Comparison of ENCODE assay signal across 10 cellular contexts in genomic region chr17:41734949-41735313, GRCh38. TPM values are rescaled to one million over a fixed set of nuclear protein-coding genes. Genes with fewer than 3 reads are reported as not detected.
DNase-seq lines count a peak whose midpoint lies in the region; ATAC-seq and TF ChIP-seq lines count a peak whose summit lies in the region.
"Had no signal": no experiment of that assay in that cellular context is flagged by ENCODE, and none has a peak within 500 bp of the region (broad histone marks: within the 10 kb centered on the region; RNA-seq: fewer than 3 reads in every experiment).

No MANE protein-coding gene starts in this region.

- DNase-seq in HCT116 (ENCODE audit: low read depth, low spot score) (no peak), NCI-H2196 treated with DMSO at 0.1 percent for 48 hours (lab: John Stamatoyannopoulos, UW; ENCODE audit: unreplicated experiment) (no peak), GM10248 (ENCODE audit: extremely low spot score) (no peak)
- no peak for DNase-seq in activated T-helper 1 cell treated with anti-CD3 and anti-CD28 coated beads, Interleukin-12 subunit alpha, Interleukin-12 subunit beta, Interleukin-2, Interleukin-4 antibody, amounts not matched to agents 30 ng/mL and 10 ng/mL and 1 ng/mL, durations not matched to agents 14 hours and 24 hours and 36 hours (ENCODE audit: low spot score)
- no peak for DNase-seq in natural killer cell treated with Interleukin-12 subunit alpha and Interleukin-12 subunit beta and Interleukin-15 and Interleukin-18, amount 100 ng/mL, for 72 hours (ENCODE audit: low spot score)
- DNase-seq: amniotic stem cell had no signal

- H4K20me1 ChIP-seq in HCT116 (ENCODE audit: insufficient read depth): no peaks in the 10 kb centered on the region

- no peaks in the 10 kb centered on the region for H3K36me3 Mint-ChIP-seq in activated T-helper 1 cell treated with anti-CD3 and anti-CD28 coated beads, Interleukin-12 subunit alpha, Interleukin-12 subunit beta, Interleukin-2, Interleukin-4 antibody, amounts not matched to agents 30 ng/mL and 10 ng/mL and 1 ng/mL, durations not matched to agents 14 hours and 24 hours and 36 hours (ENCODE audit: low read depth)
- H3K36me3 Mint-ChIP-seq in natural killer cell treated with Interleukin-12 subunit alpha and Interleukin-12 subunit beta and Interleukin-15 and Interleukin-18, amount 100 ng/mL, for 72 hours: no peaks in the 10 kb centered on the region

- TF ChIP-seq POLR2A in HCT116 (IDR thresholded peaks at IDR 0.05; ENCODE audit: borderline replicate concordance, extremely low read depth, insufficient read depth, insufficient read length): no peak

- no TSS peak for BruUV-seq in HCT116 (replicated peaks; lab: Mats Ljungman, UMichigan)

- TF ChIP-seq RAD21 in HCT116 (IDR thresholded peaks at IDR 0.05; ENCODE audit: low read depth): no peak

- H3K4me1 Mint-ChIP-seq in activated T-helper 1 cell treated with anti-CD3 and anti-CD28 coated beads, Interleukin-12 subunit alpha, Interleukin-12 subunit beta, Interleukin-2, Interleukin-4 antibody, amounts not matched to agents 30 ng/mL and 10 ng/mL and 1 ng/mL, durations not matched to agents 14 hours and 24 hours and 36 hours (ENCODE audit: low read depth): peaks cover 5% of the 10 kb centered on the region
- peaks cover 0 to 2% of the 10 kb centered on the region in 2 donors for H3K4me1 Mint-ChIP-seq in natural killer cell treated with Interleukin-12 subunit alpha and Interleukin-12 subunit beta and Interleukin-15 and Interleukin-18, amount 100 ng/mL, for 72 hours (ENCODE audit: low read depth in 2 of 2)

- peak overlapping the region; percentile 55 to 62 for H3K4me3 ChIP-seq in HCT116 (replicated peaks in 1 of 2; ENCODE audit: low read depth in 1 of 2, low read length in 2 of 2)
- H3K4me3 ChIP-seq in iPS-11a (ENCODE audit: low read depth, low read length): peak overlapping the region; percentile 48
- peak overlapping the region in 6 of 7 experiments; percentile 11 to 45 (median 32) for H3K4me3 ChIP-seq in skin epidermis

- ATAC-seq in HCT116: peak; percentile 33
- ATAC-seq in natural killer cell treated with Interleukin-12 subunit alpha and Interleukin-12 subunit beta and Interleukin-15 and Interleukin-18, amount 100 ng/mL, for 72 hours: no peak
- ATAC-seq in HG03280 (IDR thresholded peaks at IDR 0.05; ENCODE audit: unreplicated experiment): no peak

- intact Hi-C loops in HCT116 (cut with micrococcal nuclease): no loop called here
- intact Hi-C loops in activated T-helper 1 cell treated with anti-CD3 and anti-CD28 coated beads, Interleukin-12 subunit alpha, Interleukin-12 subunit beta, Interleukin-2, Interleukin-4 antibody, amounts not matched to agents 30 ng/mL and 10 ng/mL and 1 ng/mL, durations not matched to agents 14 hours and 24 hours and 36 hours (cut with micrococcal nuclease): loop anchor here (5.0 kb wide), 1 partner anchor 48 kb away; the partner anchor contains the start of gene EIF1

- POLR2A ChIA-PET in HCT116 (lab: Charles Lee): interaction anchor here (1.2 to 1.9 kb wide), 4 partner anchors 10 to 66 kb away, joined by 3 to 6 read pairs (median 4); partner anchors contain the start of gene JUP
- POLR2A ChIA-PET in GM10248 (lab: Yijun Ruan, JAX): no interaction called here

- H3K27me3 ChIP-seq in HCT116 (ENCODE audit: insufficient read depth, low read length): no peaks in the 10 kb centered on the region

- H3K4me2 ChIP-seq in HCT116 (ENCODE audit: low read length): peak overlapping the region; percentile 85

- peak overlapping the region; percentile 92 for H2AFZ ChIP-seq in HCT116 (ENCODE audit: low read depth, low read length, poor library complexity, severe bottlenecking)

- peak overlapping the region; percentile 29 for H3K27ac Mint-ChIP-seq in activated T-helper 1 cell treated with anti-CD3 and anti-CD28 coated beads, Interleukin-12 subunit alpha, Interleukin-12 subunit beta, Interleukin-2, Interleukin-4 antibody, amounts not matched to agents 30 ng/mL and 10 ng/mL and 1 ng/mL, durations not matched to agents 14 hours and 24 hours and 36 hours
- no peak overlapping the region for H3K27ac Mint-ChIP-seq in natural killer cell treated with Interleukin-12 subunit alpha and Interleukin-12 subunit beta and Interleukin-15 and Interleukin-18, amount 100 ng/mL, for 72 hours

- H3K27ac ChIP-seq in HCT116 (ENCODE audit: low read depth, low read length) (peak overlapping the region; percentile 40; the same call in 1 of the 2 replicates), skin epidermis (no peak overlapping the region)

- H3K4me1 ChIP-seq in HCT116 (ENCODE audit: control insufficient read depth in 1 of 2, insufficient read depth in 2 of 2, low read length in 2 of 2): peaks cover 17 to 41% of the 10 kb centered on the region in 2 experiments

- RAD21 ChIA-PET in HCT116 (lab: Charles Lee; ENCODE audit: low non-redundant PET in 1 of 2, low total read pairs in 2 of 2, uncharacterized antibody in 2 of 2, unreplicated experiment in 2 of 2): interaction anchor here in 1 of 2 experiments (0.9 kb wide), 1 partner anchor 66 kb away, joined by 3 read pairs; no protein-coding TSS in a partner anchor

- no peaks in the 10 kb centered on the region for H3K79me2 ChIP-seq in HCT116 (ENCODE audit: insufficient read depth, low read length)

- no peaks in the 10 kb centered on the region for H3K36me3 ChIP-seq in HCT116 (ENCODE audit: control insufficient read depth in 1 of 2, insufficient read depth in 2 of 2, low read length in 2 of 2)

- H3K9me3 Mint-ChIP-seq in activated T-helper 1 cell treated with anti-CD3 and anti-CD28 coated beads, Interleukin-12 subunit alpha, Interleukin-12 subunit beta, Interleukin-2, Interleukin-4 antibody, amounts not matched to agents 30 ng/mL and 10 ng/mL and 1 ng/mL, durations not matched to agents 14 hours and 24 hours and 36 hours: no peaks in the 10 kb centered on the region
- H3K9me3 Mint-ChIP-seq in natural killer cell treated with Interleukin-12 subunit alpha and Interleukin-12 subunit beta and Interleukin-15 and Interleukin-18, amount 100 ng/mL, for 72 hours: no peaks in the 10 kb centered on the region

- CTCF ChIA-PET in HCT116 (lab: Charles Lee) (interaction anchor here (1.0 to 1.1 kb wide), 2 partner anchors 52 to 65 kb away, joined by 3 to 5 read pairs; partner anchors contain the start of gene JUP), GM10248 (lab: Yijun Ruan, JAX) (interaction anchor here (4.7 kb wide), 1 partner anchor 65 kb away, joined by 53 read pairs; no protein-coding TSS in a partner anchor)

- H3K4me3 Mint-ChIP-seq in activated T-helper 1 cell treated with anti-CD3 and anti-CD28 coated beads, Interleukin-12 subunit alpha, Interleukin-12 subunit beta, Interleukin-2, Interleukin-4 antibody, amounts not matched to agents 30 ng/mL and 10 ng/mL and 1 ng/mL, durations not matched to agents 14 hours and 24 hours and 36 hours: peak overlapping the region; percentile 26
- no peak overlapping the region for H3K4me3 Mint-ChIP-seq in natural killer cell treated with Interleukin-12 subunit alpha and Interleukin-12 subunit beta and Interleukin-15 and Interleukin-18, amount 100 ng/mL, for 72 hours

- no peaks in the 10 kb centered on the region for H3K9me2 ChIP-seq in HCT116 (ENCODE audit: insufficient read depth)

- peak overlapping the region; percentile 52 for H3K9ac ChIP-seq in HCT116 (ENCODE audit: low read length)

- peaks cover 56% of the 10 kb centered on the region for H3K27me3 Mint-ChIP-seq in activated T-helper 1 cell treated with anti-CD3 and anti-CD28 coated beads, Interleukin-12 subunit alpha, Interleukin-12 subunit beta, Interleukin-2, Interleukin-4 antibody, amounts not matched to agents 30 ng/mL and 10 ng/mL and 1 ng/mL, durations not matched to agents 14 hours and 24 hours and 36 hours (ENCODE audit: insufficient read depth)
- H3K27me3 Mint-ChIP-seq in natural killer cell treated with Interleukin-12 subunit alpha and Interleukin-12 subunit beta and Interleukin-15 and Interleukin-18, amount 100 ng/mL, for 72 hours: peaks cover 35 to 37% of the 10 kb centered on the region in 2 donors

- no peaks in the 10 kb centered on the region for H3K9me3 ChIP-seq in HCT116 (ENCODE audit: control insufficient read depth in 1 of 2, insufficient read depth in 1 of 2, low read depth in 1 of 2, low read length in 2 of 2)

- TF ChIP-seq CTCF in HCT116 (IDR thresholded peaks at IDR 0.05 in 2 of 3, conservative IDR thresholded peaks at IDR 0.05 in 1 of 3; ENCODE audit: borderline replicate concordance in 1 of 3, insufficient read depth in 1 of 3, low read depth in 2 of 3, low read length in 2 of 3): no peak
- no peak for TF ChIP-seq CTCF in GM10248 (IDR thresholded peaks at IDR 0.05; ENCODE audit: control extremely low read depth, extremely low read depth, low read depth, missing control alignments)

RNA-seq across cellular contexts. Expression of gene HAP1, which starts 0.5 kb away (rescaled TPM):
- 3.4 TPM for total RNA-seq in HCT116 (2021; ENCODE audit: unreplicated experiment)
- 2.1 and 3.8 TPM in 2 replicates for polyA plus RNA-seq in HCT116 (2012)
- total RNA-seq in activated T-helper 1 cell treated with anti-CD3 and anti-CD28 coated beads, Interleukin-12 subunit alpha, Interleukin-12 subunit beta, Interleukin-2, Interleukin-4 antibody, amounts not matched to agents 30 ng/mL and 10 ng/mL and 1 ng/mL, durations not matched to agents 14 hours and 24 hours and 36 hours: not detected in 2 replicates
- total RNA-seq in natural killer cell treated with Interleukin-12 subunit alpha and Interleukin-12 subunit beta and Interleukin-15 and Interleukin-18, amount 100 ng/mL, for 72 hours: not detected

RNA-seq across cellular contexts. Expression of gene GAST, which starts 22.8 kb away (rescaled TPM):
- total RNA-seq in HCT116 (2021; ENCODE audit: unreplicated experiment): not detected
- polyA plus RNA-seq in HCT116 (2012): 0.21 TPM in 1 of 2 replicates, not detected in the other
- not detected in 2 replicates for total RNA-seq in activated T-helper 1 cell treated with anti-CD3 and anti-CD28 coated beads, Interleukin-12 subunit alpha, Interleukin-12 subunit beta, Interleukin-2, Interleukin-4 antibody, amounts not matched to agents 30 ng/mL and 10 ng/mL and 1 ng/mL, durations not matched to agents 14 hours and 24 hours and 36 hours
- not detected for total RNA-seq in natural killer cell treated with Interleukin-12 subunit alpha and Interleukin-12 subunit beta and Interleukin-15 and Interleukin-18, amount 100 ng/mL, for 72 hours
- total RNA-seq: temporal lobe had no signal

RNA-seq across cellular contexts. Expression of gene EIF1, which starts 46.2 kb away (rescaled TPM):
- total RNA-seq in HCT116 (2021; ENCODE audit: unreplicated experiment): 1,082 TPM
- 1,232 and 1,393 TPM in 2 replicates for polyA plus RNA-seq in HCT116 (2012)
- total RNA-seq in activated T-helper 1 cell treated with anti-CD3 and anti-CD28 coated beads, Interleukin-12 subunit alpha, Interleukin-12 subunit beta, Interleukin-2, Interleukin-4 antibody, amounts not matched to agents 30 ng/mL and 10 ng/mL and 1 ng/mL, durations not matched to agents 14 hours and 24 hours and 36 hours: 876 and 893 TPM in 2 replicates
- 1,000 to 10,000 TPM; 1,047 to 1,473 TPM for total RNA-seq in natural killer cell treated with Interleukin-12 subunit alpha and Interleukin-12 subunit beta and Interleukin-15 and Interleukin-18, amount 100 ng/mL, for 72 hours

RNA-seq across cellular contexts. Expression of gene JUP, which starts 51.6 kb away (rescaled TPM):
- 224 TPM for total RNA-seq in HCT116 (2021; ENCODE audit: unreplicated experiment)
- 322 and 372 TPM in 2 replicates for polyA plus RNA-seq in HCT116 (2012)
- 0.12 and 0.39 TPM in 2 replicates for total RNA-seq in activated T-helper 1 cell treated with anti-CD3 and anti-CD28 coated beads, Interleukin-12 subunit alpha, Interleukin-12 subunit beta, Interleukin-2, Interleukin-4 antibody, amounts not matched to agents 30 ng/mL and 10 ng/mL and 1 ng/mL, durations not matched to agents 14 hours and 24 hours and 36 hours
- 1 to 10 TPM in 1 of 2 donors, under 1 TPM in 1; 0.14 to 1.0 TPM for total RNA-seq in natural killer cell treated with Interleukin-12 subunit alpha and Interleukin-12 subunit beta and Interleukin-15 and Interleukin-18, amount 100 ng/mL, for 72 hours
